In the genomic region with DNA sequence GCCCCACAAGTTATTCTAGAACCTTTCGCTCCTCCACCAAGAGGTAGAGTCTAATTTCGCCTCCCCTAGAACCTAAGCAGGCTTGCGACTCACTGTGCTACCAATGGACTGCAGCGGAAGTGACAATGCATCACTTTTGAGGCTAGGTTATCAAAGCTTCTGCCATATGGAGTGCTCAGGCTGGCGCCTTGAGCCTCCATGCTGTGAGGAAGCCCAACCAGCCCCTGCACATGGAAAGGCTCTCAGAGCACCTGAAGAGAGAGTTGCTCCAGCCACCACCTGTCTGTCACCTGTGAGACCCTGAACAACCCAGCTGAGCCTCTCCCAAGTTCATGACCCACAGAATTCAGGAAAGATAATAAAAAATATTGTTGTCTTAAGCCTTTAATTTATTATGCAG, we compare ENCODE assay signal across 14 cellular contexts. TPM values are rescaled to one million over a fixed set of nuclear protein-coding genes. Genes with fewer than 3 reads are reported as not detected.
DNase-seq lines count a peak whose midpoint lies in the region; ATAC-seq and TF ChIP-seq lines count a peak whose summit lies in the region.
"Had no signal": no experiment of that assay in that cellular context is flagged by ENCODE, and none has a peak within 500 bp of the region (broad histone marks: within the 10 kb centered on the region; RNA-seq: fewer than 3 reads in every experiment).

No MANE protein-coding gene starts in this region.

- no peak overlapping the region for H3K9ac ChIP-seq in neuronal stem cell (ENCODE audit: low read depth, low read length, poor library complexity)

- H3K79me1 ChIP-seq in neuronal stem cell (ENCODE audit: low read depth, low read length) = no peaks in the 10 kb centered on the region

- H3K4ac ChIP-seq in neuronal stem cell (ENCODE audit: low read length) = no peak overlapping the region

- no peak overlapping the region for H3K4me2 ChIP-seq in neuronal stem cell (ENCODE audit: insufficient read depth, low read length, poor library complexity, severe bottlenecking)

- intact Hi-C loops in cardiac septum (cut with DNase I) = no loop called here
- intact Hi-C loops in heart right ventricle (cut with DNase I) = no loop called here
- intact Hi-C loops in thyroid gland (cut with DNase I) = no loop called here
- intact Hi-C loops in tibial artery (cut with DNase I; ENCODE audit: low total_unique reads) = no loop called here

- H3K4me3 ChIP-seq in heart right ventricle = no peak overlapping the region
- H3K4me3 ChIP-seq in neuronal stem cell (ENCODE audit: low read length in 2 of 2) = no peak overlapping the region
- no peak overlapping the region for H3K4me3 ChIP-seq in thyroid gland (replicated peaks in 1 of 3)
- no peak overlapping the region for H3K4me3 ChIP-seq in tibial artery

- TF ChIP-seq POLR2A in thyroid gland (IDR thresholded peaks at IDR 0.05) = no peak

- H2BK12ac ChIP-seq in neuronal stem cell (ENCODE audit: low read length) = no peak overlapping the region

- CTCF ChIA-PET in activated CD4-positive, alpha-beta memory T cell treated with anti-CD3 and anti-CD28 coated beads, Interleukin-2, amount 10 ng/mL, durations not matched to agents 7 days and 5 days (lab: Charles Lee) = no interaction called here

- H3K27me3 Mint-ChIP-seq in chondrocyte (ENCODE audit: low read depth) = no peaks in the 10 kb centered on the region
- H3K27me3 Mint-ChIP-seq in activated CD4-positive, alpha-beta memory T cell treated with anti-CD3 and anti-CD28 coated beads, Interleukin-2, amount 10 ng/mL, durations not matched to agents 7 days and 5 days = peaks cover 29% of the 10 kb centered on the region
- H3K27me3 Mint-ChIP-seq: CD4-positive, alpha-beta memory T cell had no signal

- H3K18ac ChIP-seq in neuronal stem cell (ENCODE audit: low read length) = peak overlapping the region; percentile 90

- H3K14ac ChIP-seq in neuronal stem cell (ENCODE audit: low read length) = no peak overlapping the region

- peaks cover 0 to 11% (median 0%) of the 10 kb centered on the region in 11 donors for H3K9me3 ChIP-seq in heart right ventricle
- peaks cover 8 to 11% of the 10 kb centered on the region in 2 donors for H3K9me3 ChIP-seq in neuronal stem cell (replicated peaks in 1 of 2; ENCODE audit: control insufficient read depth in 2 of 2, insufficient read depth in 1 of 2, low read depth in 1 of 2, low read length in 2 of 2)
- H3K9me3 ChIP-seq in thyroid gland = no peaks in the 10 kb centered on the region
- H3K9me3 ChIP-seq in tibial artery = peaks cover 0 to 8% (median 4%) of the 10 kb centered on the region in 3 donors
- H3K9me3 ChIP-seq: BE2C had no signal

- no peak overlapping the region for H2AFZ ChIP-seq in neuronal stem cell (ENCODE audit: low read length)

- no peak for ATAC-seq in heart right ventricle
- ATAC-seq: HCT116 had no signal

- POLR2A ChIA-PET in activated CD4-positive, alpha-beta memory T cell treated with anti-CD3 and anti-CD28 coated beads, Interleukin-2, amount 10 ng/mL, durations not matched to agents 7 days and 5 days (lab: Charles Lee) = no interaction called here

- peak; percentile 54 for DNase-seq in cardiac septum (ENCODE audit: low spot score)
- no peak for DNase-seq in heart right ventricle
- DNase-seq in chondrocyte (ENCODE audit: low spot score) = peak; percentile 27
- DNase-seq in neuronal stem cell (ENCODE audit: low spot score) = no peak
- DNase-seq in activated CD4-positive, alpha-beta memory T cell treated with anti-CD3 and anti-CD28 coated beads, Interleukin-2, amount 10 ng/mL, durations not matched to agents 7 days and 5 days = no peak
- no peak for DNase-seq in thyroid gland
- no peak for DNase-seq in tibial artery
- DNase-seq: BE2C; CD4-positive, alpha-beta memory T cell; COR-L47; DND-41; GDM1 had no signal

- H3K4me1 Mint-ChIP-seq in chondrocyte (ENCODE audit: low read depth) = peaks cover 8% of the 10 kb centered on the region
- peaks cover 23% of the 10 kb centered on the region for H3K4me1 Mint-ChIP-seq in activated CD4-positive, alpha-beta memory T cell treated with anti-CD3 and anti-CD28 coated beads, Interleukin-2, amount 10 ng/mL, durations not matched to agents 7 days and 5 days

- no peak overlapping the region for H3K27ac Mint-ChIP-seq in chondrocyte (ENCODE audit: unreplicated experiment)
- H3K27ac Mint-ChIP-seq in activated CD4-positive, alpha-beta memory T cell treated with anti-CD3 and anti-CD28 coated beads, Interleukin-2, amount 10 ng/mL, durations not matched to agents 7 days and 5 days = no peak overlapping the region

- TF ChIP-seq CTCF in heart right ventricle (IDR thresholded peaks at IDR 0.05) (no peak), chondrocyte (IDR thresholded peaks at IDR 0.05) (no peak), thyroid gland (IDR thresholded peaks at IDR 0.05) (no peak), tibial artery (IDR thresholded peaks at IDR 0.05) (no peak)

- H3K36me3 ChIP-seq in heart right ventricle (no peaks in the 10 kb centered on the region), neuronal stem cell (replicated peaks in 1 of 2; ENCODE audit: control insufficient read depth in 2 of 2, insufficient read depth in 2 of 2, low read length in 2 of 2) (no peaks in the 10 kb centered on the region), thyroid gland (no peaks in the 10 kb centered on the region), tibial artery (no peaks in the 10 kb centered on the region)
- H3K36me3 ChIP-seq: BE2C had no signal

- no peak overlapping the region for H3K4me3 Mint-ChIP-seq in chondrocyte (ENCODE audit: unreplicated experiment)
- no peak overlapping the region for H3K4me3 Mint-ChIP-seq in activated CD4-positive, alpha-beta memory T cell treated with anti-CD3 and anti-CD28 coated beads, Interleukin-2, amount 10 ng/mL, durations not matched to agents 7 days and 5 days
- H3K4me3 Mint-ChIP-seq: CD4-positive, alpha-beta memory T cell had no signal

- WGBS in heart right ventricle, 2 donors = 87 to 99% methylated on average over 5 of the region's 5 CpGs
- no CpG with 5 or more reads among the region's 5 CpGs for WGBS in neuronal stem cell (ENCODE audit: extremely low coverage in 2 of 2, insufficient read length in 2 of 2, insufficient replicate concordance in 1 of 2), 2 donors
- 68 to 100% methylated on average over 3 to 5 of the region's 5 CpGs for WGBS in thyroid gland, 2 donors

- H3K27ac ChIP-seq in heart right ventricle (no peak overlapping the region), neuronal stem cell (replicated peaks; ENCODE audit: low read length) (no peak overlapping the region), thyroid gland (no peak overlapping the region), tibial artery (no peak overlapping the region)
- H3K27ac ChIP-seq: C4-2B had no signal

- peak overlapping the region; percentile 87 for H2BK15ac ChIP-seq in neuronal stem cell (ENCODE audit: low read length)

- no peak overlapping the region for H4K8ac ChIP-seq in neuronal stem cell (ENCODE audit: low read depth, low read length)

- H3K4me1 ChIP-seq in heart right ventricle (peaks cover 13 to 59% (median 51%) of the 10 kb centered on the region in 9 donors), neuronal stem cell (ENCODE audit: control insufficient read depth in 2 of 2, insufficient read depth in 1 of 2, low read depth in 1 of 2, low read length in 2 of 2) (peaks cover 19 to 26% of the 10 kb centered on the region in 2 donors), thyroid gland (peaks cover 4 to 14% of the 10 kb centered on the region in 2 donors), tibial artery (peaks cover 0 to 4% (median under 1%) of the 10 kb centered on the region in 4 donors)
- H3K4me1 ChIP-seq: BE2C had no signal

- H2AK5ac ChIP-seq in neuronal stem cell (ENCODE audit: low read depth, low read length) = peak overlapping the region; percentile 80

- H3K9me3 Mint-ChIP-seq in chondrocyte (ENCODE audit: low read depth) = peaks cover 8% of the 10 kb centered on the region
- no peaks in the 10 kb centered on the region for H3K9me3 Mint-ChIP-seq in activated CD4-positive, alpha-beta memory T cell treated with anti-CD3 and anti-CD28 coated beads, Interleukin-2, amount 10 ng/mL, durations not matched to agents 7 days and 5 days

- no peaks in the 10 kb centered on the region for H3K27me3 ChIP-seq in heart right ventricle
- no peaks in the 10 kb centered on the region for H3K27me3 ChIP-seq in neuronal stem cell (ENCODE audit: control insufficient read depth in 3 of 3, insufficient read depth in 3 of 3, low read depth in 1 of 3, low read length in 3 of 3)
- H3K27me3 ChIP-seq in thyroid gland = no peaks in the 10 kb centered on the region
- peaks cover 0 to 4% of the 10 kb centered on the region in 2 donors for H3K27me3 ChIP-seq in tibial artery
- H3K27me3 ChIP-seq: BE2C had no signal

- H3K23ac ChIP-seq in neuronal stem cell (ENCODE audit: low read depth, low read length, poor library complexity) = peak overlapping the region; percentile 75

- no peak overlapping the region for H2BK5ac ChIP-seq in neuronal stem cell (ENCODE audit: low read length)

- H3K36me3 Mint-ChIP-seq in chondrocyte (ENCODE audit: low read depth) = no peaks in the 10 kb centered on the region
- H3K36me3 Mint-ChIP-seq in activated CD4-positive, alpha-beta memory T cell treated with anti-CD3 and anti-CD28 coated beads, Interleukin-2, amount 10 ng/mL, durations not matched to agents 7 days and 5 days (ENCODE audit: low read depth) = no peaks in the 10 kb centered on the region

- peak overlapping the region; percentile 44 for H2BK120ac ChIP-seq in neuronal stem cell (ENCODE audit: low read depth, low read length)

- H4K91ac ChIP-seq in neuronal stem cell (ENCODE audit: low read depth, low read length, poor library complexity) = no peak overlapping the region

RNA-seq across cellular contexts. Expression of a gene that starts 29.3 kb away (rescaled TPM):
- total RNA-seq in cardiac septum (89.6 TPM), heart right ventricle (10 to 100 TPM; 48.8 to 85.8 (median 76.3) TPM), chondrocyte (3.6 to 6.9 TPM (median 4.7 TPM) in 3 replicates), thyroid gland (10 to 100 TPM; 49.2 to 88.0 (median 61.9) TPM)
- polyA plus RNA-seq in heart right ventricle = 10 to 100 TPM; 34.5 to 36.3 TPM
- 9.3 TPM for polyA plus RNA-seq in neuronal stem cell (2013, experiment 1 of 2)
- polyA plus RNA-seq in neuronal stem cell (2013, experiment 2 of 2) = 9.2 TPM
- 10 to 100 TPM; 24.9 to 25.0 TPM for total RNA-seq in activated CD4-positive, alpha-beta memory T cell treated with anti-CD3 and anti-CD28 coated beads, Interleukin-2, amount 10 ng/mL, durations not matched to agents 7 days and 5 days

Comparison
In these comparisons a context has a peak if more than half of its experiments do, and no peak if none do; other contexts are left out.
1. DNase-seq: peak in cardiac septum (single experiment) and chondrocyte (single experiment); none in heart right ventricle (0 of 2), neuronal stem cell (single experiment), activated CD4-positive, alpha-beta memory T cell treated with anti-CD3 and anti-CD28 coated beads, Interleukin-2, amount 10 ng/mL, durations not matched to agents 7 days and 5 days (single experiment), thyroid gland (0 of 2) and tibial artery (0 of 2).